ENCODE assay signal across 20 cellular contexts in the genomic region with DNA sequence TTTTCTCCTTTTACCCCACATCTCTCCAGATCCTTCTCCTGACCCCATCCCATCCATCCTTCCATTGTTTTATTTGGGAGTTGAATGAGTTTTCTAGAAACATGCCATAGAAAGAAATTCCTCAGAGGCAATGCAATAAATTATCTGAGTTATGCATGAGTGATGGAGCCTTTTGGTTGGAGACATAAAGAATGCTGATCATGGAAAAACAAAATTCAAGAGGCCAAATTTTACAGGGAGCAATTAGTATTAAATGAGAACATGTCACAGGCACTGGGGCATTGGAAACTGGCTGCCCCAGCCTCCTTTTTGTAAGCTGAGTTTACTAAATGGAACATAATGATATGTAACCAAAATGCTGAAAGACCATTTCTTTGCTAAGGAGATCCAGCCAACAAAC.
"Had no signal": no experiment of that assay in that cellular context is flagged by ENCODE, and none has a peak within 500 bp of the region (broad histone marks: within the 10 kb centered on the region; RNA-seq: fewer than 3 reads in every experiment).

No MANE protein-coding gene starts in this region.

- H3K9me3 ChIP-seq: breast epithelium, left ventricle myocardium inferior, mucosa of descending colon, right atrium auricular region, upper lobe of right lung had no signal

- H3K27me3 Mint-ChIP-seq: activated CD8-positive, alpha-beta memory T cell treated with anti-CD3 and anti-CD28 coated beads, Interleukin-2, amount 10 ng/mL, durations not matched to agents 7 days and 5 days; activated naive CD4-positive, alpha-beta T cell treated with anti-CD3 and anti-CD28 coated beads, Interleukin-2, amount 50 U/mL, for 24 hours; memory B cell; naive thymus-derived CD4-positive, alpha-beta T cell had no signal

- DNase-seq: activated CD4-positive, CD25-positive, alpha-beta regulatory T cell; activated CD8-positive, alpha-beta memory T cell treated with anti-CD3 and anti-CD28 coated beads, Interleukin-2, amount 10 ng/mL, durations not matched to agents 7 days and 5 days; activated effector memory CD4-positive, alpha-beta T cell treated with anti-CD3 and anti-CD28 coated beads, Interleukin-2, amount 50 U/mL, for 16 hours; activated T-cell treated with anti-CD3 and anti-CD28 coated beads, Interleukin-2, amount 50 U/mL, for 1 hour; amygdala; dorsolateral prefrontal cortex; erythroblast; left ventricle myocardium inferior; mucosa of descending colon; naive thymus-derived CD4-positive, alpha-beta T cell; stimulated activated CD4-positive, alpha-beta T cell treated with anti-CD3 and anti-CD28 coated beads, Interleukin-2, amount 100 ng/mL, for 48 hours; stimulated activated naive CD8-positive, alpha-beta T cell treated with anti-CD3 and anti-CD28 coated beads, Interleukin-15, Interleukin-2, amounts not matched to agents 100 U/mL and 50 U/mL, for 24 hours; upper lobe of right lung had no signal

- ATAC-seq: activated CD8-positive, alpha-beta memory T cell treated with anti-CD3 and anti-CD28 coated beads, Interleukin-2, amount 10 ng/mL, durations not matched to agents 7 days and 5 days; mucosa of descending colon; naive thymus-derived CD4-positive, alpha-beta T cell; upper lobe of right lung had no signal

- H3K4me3 Mint-ChIP-seq: activated CD8-positive, alpha-beta memory T cell treated with anti-CD3 and anti-CD28 coated beads, Interleukin-2, amount 10 ng/mL, durations not matched to agents 7 days and 5 days; activated naive CD4-positive, alpha-beta T cell treated with anti-CD3 and anti-CD28 coated beads, Interleukin-2, amount 50 U/mL, for 24 hours; memory B cell; naive thymus-derived CD4-positive, alpha-beta T cell had no signal

- H3K27me3 ChIP-seq: breast epithelium, hepatocyte, right atrium auricular region, upper lobe of right lung had no signal

- H2AFZ ChIP-seq: hepatocyte had no signal

- H3K4me1 ChIP-seq: breast epithelium, left ventricle myocardium inferior, right atrium auricular region had no signal

- H3K4me2 ChIP-seq: hepatocyte had no signal

- H3K27ac ChIP-seq: dorsolateral prefrontal cortex, hepatocyte, left ventricle myocardium inferior, right atrium auricular region, SK-N-MC had no signal

- H3K79me2 ChIP-seq: hepatocyte had no signal

- H3K27ac Mint-ChIP-seq: activated CD8-positive, alpha-beta memory T cell treated with anti-CD3 and anti-CD28 coated beads, Interleukin-2, amount 10 ng/mL, durations not matched to agents 7 days and 5 days; activated naive CD4-positive, alpha-beta T cell treated with anti-CD3 and anti-CD28 coated beads, Interleukin-2, amount 50 U/mL, for 24 hours; memory B cell had no signal

- H3K36me3 ChIP-seq: breast epithelium, left ventricle myocardium inferior, right atrium auricular region, upper lobe of right lung had no signal

- FAIRE-seq: keratinocyte had no signal

- H3K36me3 Mint-ChIP-seq: activated naive CD4-positive, alpha-beta T cell treated with anti-CD3 and anti-CD28 coated beads, Interleukin-2, amount 50 U/mL, for 24 hours; memory B cell had no signal

- H3K4me3 ChIP-seq: breast epithelium, dorsolateral prefrontal cortex, hepatocyte, left ventricle myocardium inferior, mucosa of descending colon, right atrium auricular region, SK-N-MC, upper lobe of right lung had no signal

- H3K9me3 Mint-ChIP-seq: activated naive CD4-positive, alpha-beta T cell treated with anti-CD3 and anti-CD28 coated beads, Interleukin-2, amount 50 U/mL, for 24 hours had no signal
